In genomic region chr16:5854027-5854426, GRCh38 we compare ENCODE assay signal across 23 cellular contexts.
"Had no signal": no experiment of that assay in that cellular context is flagged by ENCODE, and none has a peak within 500 bp of the region (broad histone marks: within the 10 kb centered on the region; RNA-seq: fewer than 3 reads in every experiment).

No MANE protein-coding gene starts in this region.

- H3K4me3 ChIP-seq: coronary artery, dorsolateral prefrontal cortex, esophagus muscularis mucosa, gastroesophageal sphincter, heart left ventricle, hepatocyte, left lung, lower lobe of right lung had no signal

- H3K79me2 ChIP-seq: hepatocyte had no signal

- H3K27me3 Mint-ChIP-seq: memory B cell; naive thymus-derived CD4-positive, alpha-beta T cell had no signal

- H3K36me3 ChIP-seq: esophagus muscularis mucosa, gastroesophageal sphincter, heart left ventricle, left lung, lower lobe of right lung had no signal

- H3K36me3 Mint-ChIP-seq: immature natural killer cell; memory B cell; naive thymus-derived CD4-positive, alpha-beta T cell had no signal

- ATAC-seq: foreskin keratinocyte; gastroesophageal sphincter; heart left ventricle; left cardiac atrium; left lung; left ventricle myocardium superior; lower lobe of right lung; naive thymus-derived CD4-positive, alpha-beta T cell had no signal

- H3K27ac ChIP-seq: coronary artery, dorsolateral prefrontal cortex, esophagus muscularis mucosa, foreskin keratinocyte, gastroesophageal sphincter, heart left ventricle, hepatocyte, left lung, lower lobe of right lung had no signal

- H3K4me1 Mint-ChIP-seq: immature natural killer cell; memory B cell; naive thymus-derived CD4-positive, alpha-beta T cell had no signal

- H3K27ac Mint-ChIP-seq: immature natural killer cell; memory B cell; naive thymus-derived CD4-positive, alpha-beta T cell had no signal

- H3K4me1 ChIP-seq: esophagus muscularis mucosa, foreskin keratinocyte, gastroesophageal sphincter, heart left ventricle, left lung, lower lobe of right lung had no signal

- H3K4me2 ChIP-seq: hepatocyte had no signal

- H3K4me3 Mint-ChIP-seq: immature natural killer cell; memory B cell; naive thymus-derived CD4-positive, alpha-beta T cell had no signal

- H3K27me3 ChIP-seq: foreskin keratinocyte, gastroesophageal sphincter, heart left ventricle, hepatocyte, left lung had no signal

- FAIRE-seq: endothelial cell of umbilical vein, frontal cortex had no signal

- DNase-seq: dermis blood vessel endothelial cell; dorsolateral prefrontal cortex; effector CD4-positive, alpha-beta T cell; effector memory CD4-positive, alpha-beta T cell; foreskin keratinocyte; heart left ventricle; hypothalamus; immature natural killer cell; islet precursor cell; left cardiac atrium; left lung; left ventricle myocardium superior; lower lobe of right lung; mesendoderm; midbrain; naive thymus-derived CD4-positive, alpha-beta T cell had no signal

- H3K9me3 ChIP-seq: gastroesophageal sphincter, left lung, lower lobe of right lung had no signal

- H2AFZ ChIP-seq: hepatocyte had no signal
